ENCODE assay signal across 24 cellular contexts in genomic region chr4:4227510-4228355, GRCh38. TPM values are rescaled to one million over a fixed set of nuclear protein-coding genes. Genes with fewer than 3 reads are reported as not detected.
"Had no signal": no experiment of that assay in that cellular context is flagged by ENCODE, and none has a peak within 500 bp of the region (broad histone marks: within the 10 kb centered on the region; RNA-seq: fewer than 3 reads in every experiment).

No MANE protein-coding gene starts in this region.

- H3K27me3 ChIP-seq: ascending aorta had no signal

- H2AFZ ChIP-seq: hepatocyte had no signal

- H3K27ac ChIP-seq: ascending aorta, cardiac muscle cell, colonic mucosa, epithelial cell of prostate, gastroesophageal sphincter, hepatocyte, lower lobe of right lung, prostate gland, SJSA1, suprapubic skin, upper lobe of left lung, WERI-Rb-1 had no signal

- H3K36me3 ChIP-seq: ascending aorta, cardiac muscle cell, colonic mucosa, gastroesophageal sphincter, lower lobe of right lung, prostate gland, SJSA1, suprapubic skin, upper lobe of left lung, WERI-Rb-1 had no signal

- ATAC-seq: gastroesophageal sphincter; left cardiac atrium; lower lobe of right lung; sciatic nerve; stimulated activated naive CD8-positive, alpha-beta T cell treated with anti-CD3 and anti-CD28 coated beads, Interleukin-15, Interleukin-2, amounts not matched to agents 100 U/mL and 50 U/mL, for 24 hours had no signal

- H3K9me3 ChIP-seq: ascending aorta, colonic mucosa, lower lobe of right lung, prostate gland, SJSA1, suprapubic skin, upper lobe of left lung had no signal

- H3K4me1 ChIP-seq: ascending aorta, colonic mucosa, lower lobe of right lung, prostate gland, SJSA1 had no signal

- H3K4me3 Mint-ChIP-seq: immature natural killer cell had no signal

- H3K4me2 ChIP-seq: hepatocyte had no signal

- H3K4me3 ChIP-seq: ascending aorta, cardiac muscle cell, colonic mucosa, gastroesophageal sphincter, hepatocyte, lower lobe of right lung, prostate gland, SJSA1, suprapubic skin, upper lobe of left lung had no signal

- H3K79me2 ChIP-seq: hepatocyte had no signal

- DNase-seq: activated CD4-positive, alpha-beta T cell treated with anti-CD3 and anti-CD28 coated beads, Interleukin-2, amount 50 U/mL, for 1 hour; activated effector memory CD4-positive, alpha-beta T cell treated with Interleukin-2 at 50 U/mL for 16 hours; activated T-cell treated with anti-CD3 and anti-CD28 coated beads, Interleukin-2, amount 50 U/mL, for 1 hour; colonic mucosa; immature natural killer cell; left cardiac atrium; lower lobe of right lung; midbrain; occipital lobe; stimulated activated CD4-positive, alpha-beta T cell treated with anti-CD3 and anti-CD28 coated beads, Interleukin-12 subunit alpha, Interleukin-12 subunit beta, amount 100 ng/mL, for 4 hours; stimulated activated CD4-positive, alpha-beta T cell treated with anti-CD3 and anti-CD28 coated beads, Interleukin-2, amount 100 ng/mL, for 48 hours; stimulated activated naive CD8-positive, alpha-beta T cell treated with anti-CD3 and anti-CD28 coated beads, Interleukin-15, Interleukin-2, amounts not matched to agents 100 U/mL and 50 U/mL, for 24 hours; WERI-Rb-1 had no signal

- H3K27ac Mint-ChIP-seq: immature natural killer cell had no signal

RNA-seq across cellular contexts. Expression of gene OTOP1, which starts 1.0 kb away (rescaled TPM):
- total RNA-seq: activated CD8-positive, alpha-beta memory T cell treated with anti-CD3 and anti-CD28 coated beads for 36 hours; ascending aorta; cardiac muscle cell; colonic mucosa; gastroesophageal sphincter; hepatocyte; left cardiac atrium; lower lobe of right lung; occipital lobe; prostate gland; sciatic nerve; SJSA1; upper lobe of left lung had no signal
- polyA plus RNA-seq: cardiac muscle cell, hepatocyte, immature natural killer cell had no signal
